In genomic region chr2:168490015-168490874, GRCh38 we compare ENCODE assay signal across 7 cellular contexts. TPM values are rescaled to one million over a fixed set of nuclear protein-coding genes. Genes with fewer than 3 reads are reported as not detected.
DNase-seq lines count a peak whose midpoint lies in the region; ATAC-seq and TF ChIP-seq lines count a peak whose summit lies in the region.

No MANE protein-coding gene starts in this region.

- no peaks in the 10 kb centered on the region for H3K27me3 Mint-ChIP-seq in activated naive CD8-positive, alpha-beta T cell treated with anti-CD3 and anti-CD28 coated beads, Interleukin-2, amount 10 ng/mL, durations not matched to agents 7 days and 5 days
- no peaks in the 10 kb centered on the region for H3K27me3 Mint-ChIP-seq in stimulated activated memory B cell treated with anti-CD40 and anti-IgM and Interleukin-4, amounts not matched to agents 10 μg/mL and 1 μg/mL and 100 μg/mL, for 72 hours

- H3K9me3 Mint-ChIP-seq in activated naive CD8-positive, alpha-beta T cell treated with anti-CD3 and anti-CD28 coated beads, Interleukin-2, amount 10 ng/mL, durations not matched to agents 7 days and 5 days: peaks cover 8% of the 10 kb centered on the region
- H3K9me3 Mint-ChIP-seq in stimulated activated memory B cell treated with anti-CD40 and anti-IgM and Interleukin-4, amounts not matched to agents 10 μg/mL and 1 μg/mL and 100 μg/mL, for 72 hours: no peaks in the 10 kb centered on the region

- TF ChIP-seq POLR2A in NB4 (IDR thresholded peaks at IDR 0.05; ENCODE audit: extremely low read depth, insufficient read length): no peak

- peaks cover 27% of the 10 kb centered on the region for H3K36me3 Mint-ChIP-seq in activated naive CD8-positive, alpha-beta T cell treated with anti-CD3 and anti-CD28 coated beads, Interleukin-2, amount 10 ng/mL, durations not matched to agents 7 days and 5 days
- no peaks in the 10 kb centered on the region for H3K36me3 Mint-ChIP-seq in stimulated activated memory B cell treated with anti-CD40 and anti-IgM and Interleukin-4, amounts not matched to agents 10 μg/mL and 1 μg/mL and 100 μg/mL, for 72 hours

- no peaks in the 10 kb centered on the region for H3K9me3 ChIP-seq in BE2C

- ATAC-seq in GM18861 (IDR thresholded peaks at IDR 0.05; ENCODE audit: unreplicated experiment): peak; percentile 92
- ATAC-seq in HG02678 (IDR thresholded peaks at IDR 0.05; ENCODE audit: unreplicated experiment): peak; percentile 92
- ATAC-seq in activated naive CD8-positive, alpha-beta T cell treated with anti-CD3 and anti-CD28 coated beads, Interleukin-2, amount 10 ng/mL, durations not matched to agents 7 days and 5 days (ENCODE audit: low read depth): peak; percentile 90
- peak; percentile 91 for ATAC-seq in stimulated activated memory B cell treated with anti-CD40 and anti-IgM and Interleukin-4, amounts not matched to agents 10 μg/mL and 1 μg/mL and 100 μg/mL, for 72 hours

- DNase-seq in NB4 (ENCODE audit: low read depth): peak; percentile 87
- no peak for DNase-seq in activated naive CD8-positive, alpha-beta T cell treated with anti-CD3 and anti-CD28 coated beads, Interleukin-2, amount 10 ng/mL, durations not matched to agents 7 days and 5 days
- DNase-seq in islet precursor cell: peak; percentile 63
- DNase-seq in BE2C: no peak

- H3K4me1 Mint-ChIP-seq in activated naive CD8-positive, alpha-beta T cell treated with anti-CD3 and anti-CD28 coated beads, Interleukin-2, amount 10 ng/mL, durations not matched to agents 7 days and 5 days: peaks cover 31% of the 10 kb centered on the region
- peaks cover 11% of the 10 kb centered on the region for H3K4me1 Mint-ChIP-seq in stimulated activated memory B cell treated with anti-CD40 and anti-IgM and Interleukin-4, amounts not matched to agents 10 μg/mL and 1 μg/mL and 100 μg/mL, for 72 hours

- H3K27ac Mint-ChIP-seq in activated naive CD8-positive, alpha-beta T cell treated with anti-CD3 and anti-CD28 coated beads, Interleukin-2, amount 10 ng/mL, durations not matched to agents 7 days and 5 days: peak overlapping the region; percentile 76
- peak overlapping the region; percentile 64 for H3K27ac Mint-ChIP-seq in stimulated activated memory B cell treated with anti-CD40 and anti-IgM and Interleukin-4, amounts not matched to agents 10 μg/mL and 1 μg/mL and 100 μg/mL, for 72 hours

- TF ChIP-seq CTCF in NB4 (IDR thresholded peaks at IDR 0.05; ENCODE audit: low read depth, low read length): no peak
- TF ChIP-seq CTCF in BE2C (IDR thresholded peaks at IDR 0.05; ENCODE audit: low read depth, low read length): no peak

- H3K4me3 ChIP-seq in NB4 (ENCODE audit: low read depth, low read length): peak overlapping the region; percentile 69
- H3K4me3 ChIP-seq in BE2C (ENCODE audit: low read depth, low read length): no peak overlapping the region

- H3K27me3 ChIP-seq in BE2C: no peaks in the 10 kb centered on the region

- POLR2A ChIA-PET in activated naive CD8-positive, alpha-beta T cell treated with anti-CD3 and anti-CD28 coated beads, Interleukin-2, amount 10 ng/mL, durations not matched to agents 7 days and 5 days (lab: Charles Lee): interaction anchor here (1.0 to 2.5 kb wide), 4 partner anchors 23 to 243 kb away, joined by 3 to 12 read pairs (median 4); partner anchors contain the start of genes CERS6 and STK39

- peak overlapping the region; percentile 81 for H3K4me3 Mint-ChIP-seq in activated naive CD8-positive, alpha-beta T cell treated with anti-CD3 and anti-CD28 coated beads, Interleukin-2, amount 10 ng/mL, durations not matched to agents 7 days and 5 days
- peak overlapping the region; percentile 51 for H3K4me3 Mint-ChIP-seq in stimulated activated memory B cell treated with anti-CD40 and anti-IgM and Interleukin-4, amounts not matched to agents 10 μg/mL and 1 μg/mL and 100 μg/mL, for 72 hours

- H3K36me3 ChIP-seq in BE2C: no peaks in the 10 kb centered on the region

- H3K4me1 ChIP-seq in BE2C: no peaks in the 10 kb centered on the region

RNA-seq across cellular contexts. Expression of gene CERS6, which starts 34.2 kb away (rescaled TPM):
- total RNA-seq in activated naive CD8-positive, alpha-beta T cell treated with anti-CD3 and anti-CD28 coated beads, Interleukin-2, amount 10 ng/mL, durations not matched to agents 7 days and 5 days: 10 to 100 TPM; 11.9 to 12.2 TPM
- 18.8 TPM for polyA plus RNA-seq in BE2C (2012; ENCODE audit: insufficient read depth, insufficient read length, low read depth)

Comparison
In these comparisons a context has a peak if more than half of its experiments do, and no peak if none do; other contexts are left out.
1. DNase-seq: peak in NB4 (single experiment) and islet precursor cell (single experiment); none in activated naive CD8-positive, alpha-beta T cell treated with anti-CD3 and anti-CD28 coated beads, Interleukin-2, amount 10 ng/mL, durations not matched to agents 7 days and 5 days (single experiment) and BE2C (single experiment).
2. Peak in every context shown above with its lines, with median percentiles within 50 percentile points of each other: ATAC-seq.